Comparison of ENCODE assay signal across 16 cellular contexts in genomic region chr20:34850969-34851368, GRCh38. TPM values are rescaled to one million over a fixed set of nuclear protein-coding genes. Genes with fewer than 3 reads are reported as not detected.
A peak's percentile ranks its signal among the peaks of the same experiment; 100 is the strongest.
DNase-seq lines count a peak whose midpoint lies in the region; ATAC-seq and TF ChIP-seq lines count a peak whose summit lies in the region.
"Had no signal": no experiment of that assay in that cellular context is flagged by ENCODE, and none has a peak within 500 bp of the region (broad histone marks: within the 10 kb centered on the region; RNA-seq: fewer than 3 reads in every experiment).

No MANE protein-coding gene starts in this region.

- no peaks in the 10 kb centered on the region for H4K20me1 ChIP-seq in Karpas-422 (ENCODE audit: insufficient read depth, low read depth, low read length)

- no peaks in the 10 kb centered on the region for H3K79me2 ChIP-seq in Karpas-422 (ENCODE audit: low read length)

- no peak overlapping the region for H3K4me2 ChIP-seq in Karpas-422 (ENCODE audit: low read depth, low read length, poor library complexity, severe bottlenecking)

- no peaks in the 10 kb centered on the region for H3K27me3 ChIP-seq in RWPE2 (ENCODE audit: insufficient read depth, poor library complexity, severe bottlenecking)
- no peaks in the 10 kb centered on the region for H3K27me3 ChIP-seq in Karpas-422 (ENCODE audit: low read length)

- no peak overlapping the region for H3K27ac ChIP-seq in RWPE2 (ENCODE audit: poor library complexity, severe bottlenecking)
- H3K27ac ChIP-seq in Karpas-422 (ENCODE audit: low read length), result no peak overlapping the region

- no peak overlapping the region for H2AFZ ChIP-seq in Karpas-422 (ENCODE audit: low read length)

- peaks cover 4% of the 10 kb centered on the region; the same call in 1 of the 2 replicates for H3K36me3 ChIP-seq in RWPE2 (ENCODE audit: low read depth)
- no peaks in the 10 kb centered on the region for H3K36me3 ChIP-seq in Karpas-422 (ENCODE audit: insufficient read depth, low read length)

- H3K4me1 ChIP-seq in RWPE2 (ENCODE audit: insufficient read depth, poor library complexity, severe bottlenecking) (no peaks in the 10 kb centered on the region), Karpas-422 (ENCODE audit: low read length) (no peaks in the 10 kb centered on the region)
- H3K4me1 ChIP-seq: HAP-1 had no signal

- no peaks in the 10 kb centered on the region for H3K9me3 ChIP-seq in RWPE2 (ENCODE audit: severe bottlenecking)
- H3K9me3 ChIP-seq in Karpas-422 (ENCODE audit: low read length), result no peaks in the 10 kb centered on the region
- H3K9me3 ChIP-seq: HAP-1 had no signal

- H3K9me2 ChIP-seq in Karpas-422 (replicated peaks; ENCODE audit: insufficient read depth, low read length), result no peaks in the 10 kb centered on the region

- ATAC-seq in RWPE2 (ENCODE audit: low read depth), result no peak
- ATAC-seq in GM18867 (IDR thresholded peaks at IDR 0.05; ENCODE audit: unreplicated experiment), result no peak

- no peak overlapping the region for H3K4me3 ChIP-seq in RWPE2 (ENCODE audit: severe bottlenecking)
- no peak overlapping the region for H3K4me3 ChIP-seq in Karpas-422 (ENCODE audit: low read length)
- H3K4me3 ChIP-seq: HAP-1 had no signal

- no peak for TF ChIP-seq CTCF in RWPE2 (IDR thresholded peaks at IDR 0.05; ENCODE audit: poor library complexity, severe bottlenecking)

- DNase-seq in RWPE2 (ENCODE audit: low spot score) (peak; percentile 56), amniotic epithelial cell (ENCODE audit: low read depth) (peak; percentile 63), myocyte (ENCODE audit: low read depth) (peak; percentile 61), NCI-H1436 (lab: John Stamatoyannopoulos, UW) (no peak), Karpas-422 (no peak)
- DNase-seq: C1 segment of cervical spinal cord; Calu3; CD4-positive, alpha-beta memory T cell; COR-L47; DMS53; DMS79 treated with DMSO at 0.1 percent for 48 hours; GF-D8; GOT3; HFFc6 had no signal

- H3K9ac ChIP-seq in Karpas-422 (ENCODE audit: low read length), result no peak overlapping the region

RNA-seq across cellular contexts. Expression of gene GGT7, which starts 21.7 kb away (rescaled TPM):
- total RNA-seq in myocyte, result 3.1 and 4.0 TPM in 2 replicates
- polyA plus RNA-seq in myocyte (2012), result 10.2 TPM
- not detected in 2 replicates for total RNA-seq in Karpas-422 (2014; rRNA removed; shearing (Covaris generic); ENCODE audit: low replicate concordance)

RNA-seq across cellular contexts. Expression of gene ACSS2, which starts 25.4 kb away (rescaled TPM):
- total RNA-seq in myocyte, result 40.4 and 43.6 TPM in 2 replicates
- polyA plus RNA-seq in myocyte (2012), result 20.1 TPM
- total RNA-seq in Karpas-422 (2014; rRNA removed; shearing (Covaris generic); ENCODE audit: low replicate concordance), result 0.79 and 6.5 TPM in 2 replicates

RNA-seq across cellular contexts. Expression of gene NCOA6, which starts 25.5 kb away (rescaled TPM):
- 8.9 and 10.5 TPM in 2 replicates for total RNA-seq in myocyte
- 13.6 TPM for polyA plus RNA-seq in myocyte (2012)
- 13.0 and 15.4 TPM in 2 replicates for total RNA-seq in Karpas-422 (2014; rRNA removed; shearing (Covaris generic); ENCODE audit: low replicate concordance)

Comparison
In these comparisons a context has a peak if more than half of its experiments do, and no peak if none do; other contexts are left out.
1. DNase-seq: peak in RWPE2 (single experiment), amniotic epithelial cell (single experiment) and myocyte (single experiment); none in NCI-H1436 (single experiment) and Karpas-422 (single experiment).